In the genomic region with DNA sequence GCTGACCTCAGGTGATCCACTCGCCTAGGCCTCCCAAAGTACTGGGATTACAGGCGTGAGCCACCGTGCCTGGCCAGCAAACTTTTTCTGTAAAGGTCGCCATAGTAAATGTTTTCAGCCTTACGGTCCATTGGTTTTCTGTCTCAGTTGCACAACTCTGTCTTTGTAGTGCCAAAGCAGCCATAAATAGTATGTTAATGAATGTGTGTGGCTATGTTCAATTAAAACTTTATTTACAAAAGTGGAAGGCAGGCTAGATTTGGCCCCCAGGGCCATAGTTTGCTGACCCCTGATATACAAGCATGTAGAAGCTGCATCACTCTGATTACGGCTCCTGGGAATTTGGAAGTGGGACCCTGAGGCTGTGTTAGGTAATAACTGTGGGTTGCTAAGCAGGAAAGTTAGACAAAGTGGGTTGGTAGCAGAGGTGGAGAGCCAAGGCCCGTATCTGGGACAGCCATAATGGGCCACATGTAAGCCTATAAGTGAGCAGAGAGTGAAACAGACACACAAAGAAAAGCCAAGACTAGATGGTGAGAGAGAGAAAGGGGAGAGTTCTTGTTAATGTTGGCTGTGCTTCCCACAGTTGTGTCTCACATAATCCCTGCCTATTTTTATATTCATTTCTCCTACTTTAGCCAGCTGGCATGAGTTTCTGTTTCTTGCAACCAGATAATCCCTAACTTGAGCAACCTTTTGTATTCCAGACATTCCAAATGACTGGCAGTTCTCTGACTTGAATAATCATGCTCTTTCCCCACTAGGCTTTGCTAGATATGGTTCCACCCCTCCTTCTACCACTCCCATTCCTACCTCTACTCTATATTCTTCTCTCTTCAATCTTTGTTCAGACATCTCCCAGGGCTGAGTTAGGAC, we compare ENCODE assay signal across 14 cellular contexts. TPM values are rescaled to one million over a fixed set of nuclear protein-coding genes. Genes with fewer than 3 reads are reported as not detected.
A peak's percentile ranks its signal among the peaks of the same experiment; 100 is the strongest.
DNase-seq lines count a peak whose midpoint lies in the region; ATAC-seq, FAIRE-seq and TF ChIP-seq lines count a peak whose summit lies in the region.
"Had no signal": no experiment of that assay in that cellular context is flagged by ENCODE, and none has a peak within 500 bp of the region (broad histone marks: within the 10 kb centered on the region; RNA-seq: fewer than 3 reads in every experiment).

No MANE protein-coding gene starts in this region.

- POLR2A ChIA-PET in IMR-90 (lab: Charles Lee; ENCODE audit: unreplicated experiment): no interaction called here

- H2BK120ac ChIP-seq in IMR-90 (ENCODE audit: low read depth, low read length): no peak overlapping the region

- DNase-seq in IMR-90 (peak; percentile 26), cerebellar cortex (ENCODE audit: low spot score) (peak; percentile 27), left ventricle myocardium superior (no peak), stromal cell of bone marrow (ENCODE audit: low read depth) (peak; percentile 70), NCI-H2227 (lab: John Stamatoyannopoulos, UW; ENCODE audit: unreplicated experiment) (no peak), kidney (no peak), NCI-H748 (lab: John Stamatoyannopoulos, UW; ENCODE audit: unreplicated experiment) (no peak)
- DNase-seq: activated naive CD4-positive, alpha-beta T cell; colonic mucosa; hippocampal formation; mesenchymal stem cell; NCI-H2081 treated with DMSO at 0.1 percent for 48 hours; NK-92 treated with Interleukin-12 subunit alpha and Interleukin-12 subunit beta, amount 100 ng/mL, for 24 hours had no signal

- WGBS in IMR-90 (ENCODE audit: extremely low coverage in 2 of 2, insufficient read length in 1 of 2), 2 experiments: 50% methylated on average over 2 of the region's 7 CpGs; no CpG with 5 or more reads in 1 of the 2 experiments

- no peaks in the 10 kb centered on the region for H3K9me3 ChIP-seq in IMR-90 (ENCODE audit: control insufficient read depth, insufficient read depth, low read length)
- H3K9me3 ChIP-seq in kidney (ENCODE audit: control insufficient read depth in 1 of 2, low read length in 2 of 2): no peaks in the 10 kb centered on the region
- H3K9me3 ChIP-seq: colonic mucosa, SJSA1 had no signal

- H2AK5ac ChIP-seq in IMR-90 (ENCODE audit: low read depth, low read length): no peak overlapping the region

- peak; percentile 35; the same call in 1 of the 2 replicates for ATAC-seq in IMR-90 (ENCODE audit: low read depth)
- peak; percentile 68 for ATAC-seq in left ventricle myocardium superior

- H3K4ac ChIP-seq in IMR-90 (ENCODE audit: low read depth, low read length): no peak overlapping the region

- no peak overlapping the region for H3K23ac ChIP-seq in IMR-90 (ENCODE audit: low read depth, low read length)

- no peak overlapping the region for H4K91ac ChIP-seq in IMR-90 (ENCODE audit: insufficient read depth, low read depth, low read length)

- H3K27ac ChIP-seq in IMR-90 (ENCODE audit: insufficient read depth, low read length) (no peak overlapping the region), kidney (ENCODE audit: low read depth in 2 of 2, low read length in 2 of 2) (no peak overlapping the region)
- H3K27ac ChIP-seq: colonic mucosa, SJSA1 had no signal

- H3K4me3 ChIP-seq in IMR-90 (ENCODE audit: insufficient read depth, low read depth, low read length): no peak overlapping the region
- no peak overlapping the region for H3K4me3 ChIP-seq in kidney (ENCODE audit: low read length in 2 of 2)
- H3K4me3 ChIP-seq: colonic mucosa, SJSA1 had no signal

- no peak for TF ChIP-seq RAD21 in IMR-90 (IDR thresholded peaks at IDR 0.05; ENCODE audit: low read length)

- H3K27me3 ChIP-seq in IMR-90 (ENCODE audit: control insufficient read depth, insufficient read depth, low read length): peaks cover 2% of the 10 kb centered on the region; the same call in 1 of the 2 replicates
- H3K27me3 ChIP-seq: colonic mucosa, SJSA1 had no signal

- TF ChIP-seq CTCF in IMR-90 (conservative IDR thresholded peaks at IDR 0.05; ENCODE audit: low read depth, low read length): no peak
- no peak for TF ChIP-seq CTCF in kidney (IDR thresholded peaks at IDR 0.05; ENCODE audit: borderline replicate concordance, extremely low read depth, insufficient read depth)

- in situ Hi-C loops in IMR-90 (cut with MboI; ENCODE audit: low sequenced_read_pairs): no loop called here

- H4K20me1 ChIP-seq in IMR-90 (ENCODE audit: insufficient read depth, low read length): no peaks in the 10 kb centered on the region

- H2AK9ac ChIP-seq in IMR-90 (replicated peaks; ENCODE audit: low read depth, low read length, poor library complexity): no peak overlapping the region

- H3K56ac ChIP-seq in IMR-90 (ENCODE audit: extremely low read depth, insufficient read depth, low read length): no peak overlapping the region

- dilution Hi-C loops in IMR-90 (cut with HindIII; ENCODE audit: low sequenced_read_pairs, unreplicated experiment): no loop called here

- no peak overlapping the region for H2BK5ac ChIP-seq in IMR-90 (ENCODE audit: low read depth, low read length, poor library complexity, severe bottlenecking)

- no peak overlapping the region for H3K14ac ChIP-seq in IMR-90 (replicated peaks; ENCODE audit: low read depth, low read length)

- CTCF ChIA-PET in IMR-90 (lab: Yijun Ruan, JAX): no interaction called here

- H3K36me3 ChIP-seq in IMR-90 (ENCODE audit: control insufficient read depth, insufficient read depth, low read length) (no peaks in the 10 kb centered on the region), kidney (ENCODE audit: control insufficient read depth in 1 of 2, insufficient read depth in 2 of 2, low read length in 2 of 2) (no peaks in the 10 kb centered on the region)
- H3K36me3 ChIP-seq: colonic mucosa, SJSA1 had no signal

- no peak overlapping the region for H3K9ac ChIP-seq in IMR-90 (ENCODE audit: low read depth, low read length)
- H3K9ac ChIP-seq in kidney (ENCODE audit: low read length in 2 of 2): no peak overlapping the region

- no peak overlapping the region for H3K4me2 ChIP-seq in IMR-90 (ENCODE audit: low read depth, low read length)

- TF ChIP-seq POLR2A in IMR-90 (IDR thresholded peaks at IDR 0.05; ENCODE audit: low read depth, low read length): no peak

- no TSS peak for BruUV-seq in IMR-90 (replicated peaks; lab: Mats Ljungman, UMichigan)

- no peak overlapping the region for H3K18ac ChIP-seq in IMR-90 (ENCODE audit: low read depth, low read length)

- H3K4me1 ChIP-seq in IMR-90 (ENCODE audit: control insufficient read depth, insufficient read depth, low read length) (peaks cover 2% of the 10 kb centered on the region; the same call in 1 of the 2 replicates), kidney (ENCODE audit: control insufficient read depth in 1 of 2, insufficient read depth in 1 of 2, low read depth in 1 of 2, low read length in 2 of 2) (no peaks in the 10 kb centered on the region)
- H3K4me1 ChIP-seq: colonic mucosa, SJSA1 had no signal

- no peak overlapping the region for H4K8ac ChIP-seq in IMR-90 (ENCODE audit: low read depth in 2 of 2, low read length in 2 of 2)

- H2AFZ ChIP-seq in IMR-90 (replicated peaks; ENCODE audit: low read length, poor library complexity): no peak overlapping the region

- no peaks in the 10 kb centered on the region for H3K9me1 ChIP-seq in IMR-90 (ENCODE audit: insufficient read depth, low read length)

- H3K79me1 ChIP-seq in IMR-90 (ENCODE audit: low read depth in 1 of 2, low read length in 2 of 2): no peaks in the 10 kb centered on the region

- no peak overlapping the region for H4K5ac ChIP-seq in IMR-90 (ENCODE audit: low read depth, low read length)

- no peak overlapping the region for H2BK15ac ChIP-seq in IMR-90 (ENCODE audit: low read depth, low read length)

- no peak overlapping the region for H2BK20ac ChIP-seq in IMR-90 (ENCODE audit: low read depth, low read length)

- intact Hi-C loops in IMR-90 (cut with micrococcal nuclease): no loop called here
- intact Hi-C loops in left ventricle myocardium superior (cut with micrococcal nuclease): no loop called here
- intact Hi-C loops in kidney (cut with DNase I): no loop called here

- FAIRE-seq in kidney (lab: Jason Lieb, UNC): no peak

TF ChIP-seq in IMR-90, 13 proteins besides CTCF, POLR2A, EP300 and RAD21 (continues in another document):
- TF ChIP-seq FOS (IDR thresholded peaks at IDR 0.05; ENCODE audit: low read depth, low read length): no peak
- no peak for TF ChIP-seq SMC3 (IDR thresholded peaks at IDR 0.05; ENCODE audit: low read depth, low read length)
- TF ChIP-seq, protein P1, sequence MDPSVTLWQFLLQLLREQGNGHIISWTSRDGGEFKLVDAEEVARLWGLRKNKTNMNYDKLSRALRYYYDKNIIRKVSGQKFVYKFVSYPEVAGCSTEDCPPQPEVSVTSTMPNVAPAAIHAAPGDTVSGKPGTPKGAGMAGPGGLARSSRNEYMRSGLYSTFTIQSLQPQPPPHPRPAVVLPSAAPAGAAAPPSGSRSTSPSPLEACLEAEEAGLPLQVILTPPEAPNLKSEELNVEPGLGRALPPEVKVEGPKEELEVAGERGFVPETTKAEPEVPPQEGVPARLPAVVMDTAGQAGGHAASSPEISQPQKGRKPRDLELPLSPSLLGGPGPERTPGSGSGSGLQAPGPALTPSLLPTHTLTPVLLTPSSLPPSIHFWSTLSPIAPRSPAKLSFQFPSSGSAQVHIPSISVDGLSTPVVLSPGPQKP (IDR thresholded peaks at IDR 0.05; ENCODE audit: borderline replicate concordance, low read depth, low read length): no peak
- no peak for TF ChIP-seq RCOR1 (IDR thresholded peaks at IDR 0.05; ENCODE audit: insufficient replicate concordance, low read length)
- no peak for TF ChIP-seq CEBPB (IDR thresholded peaks at IDR 0.05; ENCODE audit: low read depth, low read length)
- no peak for TF ChIP-seq BHLHE40 (IDR thresholded peaks at IDR 0.05; ENCODE audit: low read depth, low read length)
- TF ChIP-seq MXI1 (IDR thresholded peaks at IDR 0.05; ENCODE audit: borderline replicate concordance, low read depth, low read length): no peak
- TF ChIP-seq CHD1 (IDR thresholded peaks at IDR 0.05; ENCODE audit: low read depth, low read length): no peak
- TF ChIP-seq, protein P2, sequence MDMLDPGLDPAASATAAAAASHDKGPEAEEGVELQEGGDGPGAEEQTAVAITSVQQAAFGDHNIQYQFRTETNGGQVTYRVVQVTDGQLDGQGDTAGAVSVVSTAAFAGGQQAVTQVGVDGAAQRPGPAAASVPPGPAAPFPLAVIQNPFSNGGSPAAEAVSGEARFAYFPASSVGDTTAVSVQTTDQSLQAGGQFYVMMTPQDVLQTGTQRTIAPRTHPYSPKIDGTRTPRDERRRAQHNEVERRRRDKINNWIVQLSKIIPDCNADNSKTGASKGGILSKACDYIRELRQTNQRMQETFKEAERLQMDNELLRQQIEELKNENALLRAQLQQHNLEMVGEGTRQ (IDR thresholded peaks at IDR 0.05; ENCODE audit: low read depth, low read length): no peak
- TF ChIP-seq NFE2L2 (IDR thresholded peaks at IDR 0.05; ENCODE audit: low read depth, low read length): no peak
- no peak for TF ChIP-seq RFX5 (IDR thresholded peaks at IDR 0.05; ENCODE audit: low read depth, low read length)

RNA-seq across cellular contexts. Expression of a gene that starts 7.8 kb away (rescaled TPM):
- total RNA-seq in IMR-90 (2012; rRNA removed): 33.1 and 39.6 TPM in 2 replicates
- 3.2 and 3.8 TPM in 2 replicates for polyA plus RNA-seq in IMR-90 (2012; rRNA removed)
- 0.95 and 1.5 TPM in 2 replicates for polyA plus RNA-seq in IMR-90 (2012; cell fraction: cytosol; rRNA removed)
- 1.0 and 5.5 TPM in 2 replicates for polyA plus RNA-seq in IMR-90 (2012; cell fraction: nucleus; rRNA removed; ENCODE audit: low replicate concordance)
- 8.9 TPM for total RNA-seq in left ventricle myocardium superior
- total RNA-seq in kidney: 28.1 TPM
- polyA plus RNA-seq in kidney (ENCODE audit: insufficient read depth, low read depth, low replicate concordance): 2.8 TPM

Comparison
In these comparisons a context has a peak if more than half of its experiments do, and no peak if none do; other contexts are left out.
1. DNase-seq: peak in IMR-90 (single experiment), cerebellar cortex (single experiment) and stromal cell of bone marrow (single experiment); none in left ventricle myocardium superior (single experiment), NCI-H2227 (single experiment), kidney (single experiment) and NCI-H748 (single experiment).